In the genomic region with DNA sequence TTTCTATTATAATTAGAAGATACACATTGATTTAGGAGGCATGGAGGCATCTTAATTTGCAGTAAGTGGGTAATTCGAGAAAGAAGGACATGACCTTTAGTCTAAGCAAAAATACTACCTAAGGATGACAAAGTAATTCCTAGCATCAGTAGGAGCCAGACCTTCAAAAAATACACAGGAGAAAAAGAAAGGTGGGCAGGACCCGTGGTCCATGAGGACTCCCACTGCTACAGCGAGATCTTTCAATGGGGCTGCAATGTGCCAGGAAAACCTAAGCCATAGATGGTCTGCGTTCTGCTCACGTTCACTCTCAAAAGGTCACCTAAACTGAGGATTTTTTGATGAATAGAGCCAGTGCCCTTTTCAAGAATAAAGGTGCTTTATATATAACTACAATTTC, we compare ENCODE assay signal across 24 cellular contexts.
"Had no signal": no experiment of that assay in that cellular context is flagged by ENCODE, and none has a peak within 500 bp of the region (broad histone marks: within the 10 kb centered on the region; RNA-seq: fewer than 3 reads in every experiment).

No MANE protein-coding gene starts in this region.

- H3K9me3 Mint-ChIP-seq: activated B cell treated with CpG ODN at 0.5 μM for 24 hours; activated naive CD8-positive, alpha-beta T cell treated with anti-CD3 and anti-CD28 coated beads for 36 hours; activated T-cell treated with anti-CD3 and anti-CD28 coated beads, Interleukin-2, amount 50 U/mL, for 4 hours; activated T-helper 2 cell treated with anti-CD3 and anti-CD28 coated beads, Interferon-gamma antibody, Interleukin-2, Interleukin-4, amounts not matched to agents 10 μg/mL and 5 μg/mL and 100 μg/mL, durations not matched to agents 14 hours and 24 hours and 36 hours; endodermal cell; naive thymus-derived CD8-positive, alpha-beta T cell; neural progenitor cell had no signal

- ATAC-seq: activated CD4-positive, alpha-beta T cell treated with anti-CD3 and anti-CD28 coated beads for 36 hours; activated T-cell treated with anti-CD3 and anti-CD28 coated beads, Interleukin-2, amount 50 U/mL, for 4 hours; heart right ventricle; naive thymus-derived CD8-positive, alpha-beta T cell; stimulated activated naive CD8-positive, alpha-beta T cell treated with anti-CD3 and anti-CD28 coated beads, Interleukin-15, Interleukin-2, amounts not matched to agents 100 U/mL and 50 U/mL, for 24 hours; T-helper 17 cell; upper lobe of right lung had no signal

- H3K9ac ChIP-seq: neural progenitor cell had no signal

- H3K9me3 ChIP-seq: heart right ventricle, sigmoid colon, spleen, upper lobe of right lung had no signal

- DNase-seq: activated B cell treated with CpG ODN at 0.5 μM for 24 hours; activated CD4-positive, alpha-beta T cell treated with anti-CD3 and anti-CD28 coated beads for 36 hours; activated CD4-positive, alpha-beta T cell treated with anti-CD3 and anti-CD28 coated beads, Interleukin-2, amount 50 U/mL, for 4 hours; activated CD8-positive, alpha-beta memory T cell treated with anti-CD3 and anti-CD28 coated beads for 24 hours; activated CD8-positive, alpha-beta memory T cell treated with anti-CD3 and anti-CD28 coated beads, Interleukin-2, amount 50 U/mL, for 48 hours; activated naive CD4-positive, alpha-beta T cell; activated naive CD8-positive, alpha-beta T cell treated with anti-CD3 and anti-CD28 coated beads for 36 hours; activated T-cell treated with anti-CD3 and anti-CD28 coated beads, Interleukin-2, amount 50 U/mL, for 4 hours; cortex of kidney; endodermal cell; heart right ventricle; kidney; naive thymus-derived CD8-positive, alpha-beta T cell; sigmoid colon; spleen; stimulated activated CD4-positive, alpha-beta T cell treated with anti-CD3 and anti-CD28 coated beads, Interleukin-4, amount 100 ng/mL, for 24 hours; stimulated activated naive CD8-positive, alpha-beta T cell treated with anti-CD3 and anti-CD28 coated beads, Interleukin-15, Interleukin-2, amounts not matched to agents 100 U/mL and 50 U/mL, for 24 hours; T-helper 17 cell; upper lobe of right lung had no signal

- H3K36me3 Mint-ChIP-seq: activated naive CD8-positive, alpha-beta T cell treated with anti-CD3 and anti-CD28 coated beads for 36 hours; naive thymus-derived CD8-positive, alpha-beta T cell; neural progenitor cell had no signal

- H3K4me1 ChIP-seq: neural progenitor cell, sigmoid colon, upper lobe of right lung had no signal

- H3K4me3 ChIP-seq: cardiac muscle cell, heart right ventricle, lung, neural progenitor cell, sigmoid colon, spleen, upper lobe of right lung had no signal

- H3K4me3 Mint-ChIP-seq: activated B cell treated with CpG ODN at 0.5 μM for 24 hours; activated CD4-positive, alpha-beta T cell treated with anti-CD3 and anti-CD28 coated beads for 36 hours; activated naive CD8-positive, alpha-beta T cell treated with anti-CD3 and anti-CD28 coated beads for 36 hours; activated T-cell treated with anti-CD3 and anti-CD28 coated beads, Interleukin-2, amount 50 U/mL, for 4 hours; endodermal cell; naive thymus-derived CD8-positive, alpha-beta T cell; neural progenitor cell; T-helper 17 cell had no signal

- H3K27ac ChIP-seq: cardiac muscle cell, epithelial cell of prostate, heart right ventricle, neural progenitor cell, sigmoid colon, spleen, upper lobe of right lung had no signal

- H3K27me3 Mint-ChIP-seq: activated B cell treated with CpG ODN at 0.5 μM for 24 hours had no signal

- FAIRE-seq: kidney had no signal

- H3K4me2 ChIP-seq: neural progenitor cell had no signal

- H2AFZ ChIP-seq: neural progenitor cell had no signal

- H3K27ac Mint-ChIP-seq: activated B cell treated with CpG ODN at 0.5 μM for 24 hours; activated CD4-positive, alpha-beta T cell treated with anti-CD3 and anti-CD28 coated beads for 36 hours; activated naive CD8-positive, alpha-beta T cell treated with anti-CD3 and anti-CD28 coated beads for 36 hours; activated T-helper 2 cell treated with anti-CD3 and anti-CD28 coated beads, Interferon-gamma antibody, Interleukin-2, Interleukin-4, amounts not matched to agents 10 μg/mL and 5 μg/mL and 100 μg/mL, durations not matched to agents 14 hours and 24 hours and 36 hours; endodermal cell; naive thymus-derived CD8-positive, alpha-beta T cell; neural progenitor cell; T-helper 17 cell had no signal

- H3K27me3 ChIP-seq: neural progenitor cell, spleen, upper lobe of right lung had no signal

- H3K4me1 Mint-ChIP-seq: endodermal cell, neural progenitor cell had no signal

- H3K36me3 ChIP-seq: cardiac muscle cell, heart right ventricle, neural progenitor cell, sigmoid colon, spleen, upper lobe of right lung had no signal
